23 cellular contexts compared by ENCODE assay signal in the genomic region with DNA sequence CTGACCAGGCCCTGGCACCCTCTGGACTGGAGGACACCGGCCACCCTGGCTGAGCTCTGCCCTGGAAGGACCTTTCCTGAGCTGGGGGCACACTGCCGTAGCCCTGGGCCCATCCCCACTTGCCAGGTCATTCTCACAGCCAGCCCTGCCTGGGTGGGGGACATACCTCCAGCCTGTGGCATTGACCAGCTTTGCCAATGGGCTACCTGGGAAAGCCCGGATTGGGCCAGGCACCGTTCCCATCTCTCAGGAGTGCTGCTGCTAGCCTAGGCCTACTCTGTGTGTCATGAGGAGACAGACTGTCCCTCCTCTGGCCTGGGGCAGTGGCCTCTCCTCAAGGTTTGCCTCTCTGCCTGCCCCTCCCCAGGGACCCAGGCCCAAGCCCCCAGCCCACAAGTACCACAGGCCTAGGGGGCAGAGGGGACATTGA. TPM values are rescaled to one million over a fixed set of nuclear protein-coding genes. Genes with fewer than 3 reads are reported as not detected.
DNase-seq lines count a peak whose midpoint lies in the region; ATAC-seq and TF ChIP-seq lines count a peak whose summit lies in the region.
"Had no signal": no experiment of that assay in that cellular context is flagged by ENCODE, and none has a peak within 500 bp of the region (broad histone marks: within the 10 kb centered on the region; RNA-seq: fewer than 3 reads in every experiment).

No MANE protein-coding gene starts in this region.

- DNase-seq in activated CD8-positive, alpha-beta memory T cell treated with anti-CD3 and anti-CD28 coated beads for 24 hours = peak; percentile 48
- DNase-seq in activated CD8-positive, alpha-beta memory T cell treated with anti-CD3 and anti-CD28 coated beads, Interleukin-2, amount 50 U/mL, for 4 hours = no peak
- peak; percentile 43 for DNase-seq in endodermal cell
- no peak for DNase-seq in mesenchymal stem cell
- no peak for DNase-seq in substantia nigra (lab: John Stamatoyannopoulos, UW)
- DNase-seq: activated naive CD4-positive, alpha-beta T cell treated with anti-CD3 and anti-CD28 coated beads for 36 hours; activated T-cell treated with anti-CD3 and anti-CD28 coated beads, Interleukin-2, amount 50 U/mL, for 1 hour; effector CD4-positive, alpha-beta T cell; HFFc6; naive thymus-derived CD4-positive, alpha-beta T cell; NCI-H1694; NCI-H69; RPMI8226; testis had no signal

- H2BK120ac ChIP-seq in mesenchymal stem cell (ENCODE audit: low read depth, low read length) = no peak overlapping the region

- H3K18ac ChIP-seq in mesenchymal stem cell (ENCODE audit: low read depth in 1 of 2, low read length in 2 of 2) = no peak overlapping the region

- peaks cover 1% of the 10 kb centered on the region for H3K79me1 ChIP-seq in mesenchymal stem cell (replicated peaks; ENCODE audit: low read length, poor library complexity, severe bottlenecking)

- no peak overlapping the region for H3K4me3 Mint-ChIP-seq in endodermal cell
- H3K4me3 Mint-ChIP-seq: activated naive CD4-positive, alpha-beta T cell treated with anti-CD3 and anti-CD28 coated beads for 36 hours; HFFc6; memory B cell; naive thymus-derived CD4-positive, alpha-beta T cell had no signal

- H2AK5ac ChIP-seq in mesenchymal stem cell (ENCODE audit: low read length, severe bottlenecking) = no peak overlapping the region

- no peaks in the 10 kb centered on the region for H3K27me3 Mint-ChIP-seq in endodermal cell (ENCODE audit: insufficient read depth)
- H3K27me3 Mint-ChIP-seq: memory B cell; naive thymus-derived CD4-positive, alpha-beta T cell had no signal

- no peaks in the 10 kb centered on the region for H3K9me3 Mint-ChIP-seq in endodermal cell
- H3K9me3 Mint-ChIP-seq: activated naive CD4-positive, alpha-beta T cell treated with anti-CD3 and anti-CD28 coated beads for 36 hours; HFFc6; memory B cell; naive thymus-derived CD4-positive, alpha-beta T cell had no signal

- no peak overlapping the region for H3K23ac ChIP-seq in mesenchymal stem cell (ENCODE audit: low read length in 2 of 2)

- WGBS in endodermal cell (ENCODE audit: insufficient coverage in 1 of 2, insufficient read length in 1 of 2), 2 experiments = 94 to 95% methylated on average over 2 to 4 of the region's 4 CpGs
- 98% methylated on average over 4 of the region's 4 CpGs for WGBS in mesenchymal stem cell

- no peaks in the 10 kb centered on the region for H3K4me1 Mint-ChIP-seq in endodermal cell

- no peak for TF ChIP-seq CTCF in endodermal cell (conservative IDR thresholded peaks at IDR 0.05)

- H4K91ac ChIP-seq in mesenchymal stem cell (ENCODE audit: low read length) = peak overlapping the region; percentile 28

- H3K4me2 ChIP-seq in mesenchymal stem cell (ENCODE audit: low read length, poor library complexity, severe bottlenecking) = no peak overlapping the region
- H3K4me2 ChIP-seq: KMS-11 had no signal

- no peak overlapping the region for H2BK5ac ChIP-seq in mesenchymal stem cell (ENCODE audit: low read depth, low read length, poor library complexity, severe bottlenecking)

- H3K9me3 ChIP-seq in endodermal cell (ENCODE audit: control insufficient read depth, low read length) = no peaks in the 10 kb centered on the region
- H3K9me3 ChIP-seq in mesenchymal stem cell (ENCODE audit: control insufficient read depth, low read length) = no peaks in the 10 kb centered on the region
- H3K9me3 ChIP-seq: pancreas, testis had no signal

- no peak overlapping the region for H3K27ac Mint-ChIP-seq in endodermal cell
- H3K27ac Mint-ChIP-seq: activated naive CD4-positive, alpha-beta T cell treated with anti-CD3 and anti-CD28 coated beads for 36 hours; HFFc6; memory B cell; naive thymus-derived CD4-positive, alpha-beta T cell had no signal

- no peaks in the 10 kb centered on the region for H3K4me1 ChIP-seq in endodermal cell (ENCODE audit: control insufficient read depth, insufficient read depth, low read length)
- H3K4me1 ChIP-seq in mesenchymal stem cell (ENCODE audit: control insufficient read depth, insufficient read depth, low read depth, low read length) = peaks cover 11% of the 10 kb centered on the region

- H4K8ac ChIP-seq in mesenchymal stem cell (ENCODE audit: low read length) = no peak overlapping the region

- H3K36me3 ChIP-seq in endodermal cell (ENCODE audit: control insufficient read depth, insufficient read depth, low read length) = no peaks in the 10 kb centered on the region
- H3K36me3 ChIP-seq in mesenchymal stem cell (ENCODE audit: control insufficient read depth in 1 of 2, insufficient read depth in 2 of 2, low read depth in 1 of 2, low read length in 2 of 2) = peaks cover 16 to 43% of the 10 kb centered on the region in 2 experiments

- no peak overlapping the region for H3K14ac ChIP-seq in mesenchymal stem cell (ENCODE audit: low read length in 2 of 2)

- H3K27me3 ChIP-seq in endodermal cell (ENCODE audit: control insufficient read depth, insufficient read depth, low read length, poor library complexity, severe bottlenecking) (no peaks in the 10 kb centered on the region), mesenchymal stem cell (ENCODE audit: control insufficient read depth in 1 of 2, insufficient read depth in 1 of 2, low read length in 2 of 2) (no peaks in the 10 kb centered on the region)
- H3K27me3 ChIP-seq: pancreas, testis had no signal

- H3K9ac ChIP-seq in endodermal cell (ENCODE audit: extremely low read depth, low read length, poor library complexity, severe bottlenecking) (no peak overlapping the region), mesenchymal stem cell (ENCODE audit: low read length) (no peak overlapping the region)
- H3K9ac ChIP-seq: KMS-11 had no signal

- no peak for ATAC-seq in HG02588 (IDR thresholded peaks at IDR 0.05; ENCODE audit: unreplicated experiment)
- ATAC-seq in HG03045 (IDR thresholded peaks at IDR 0.05; ENCODE audit: unreplicated experiment) = no peak
- ATAC-seq in GM19351 (IDR thresholded peaks at IDR 0.05; ENCODE audit: unreplicated experiment) = no peak
- ATAC-seq: esophagus mucosa; naive thymus-derived CD4-positive, alpha-beta T cell; SK-N-SH treated with all-trans-retinoic acid at 6 μM for 48 hours had no signal

- no peak overlapping the region for H2BK12ac ChIP-seq in mesenchymal stem cell (ENCODE audit: low read length in 2 of 2)

- H3K27ac ChIP-seq in endodermal cell (ENCODE audit: low read depth, low read length) = no peak overlapping the region
- no peak overlapping the region for H3K27ac ChIP-seq in mesenchymal stem cell (ENCODE audit: low read length, poor library complexity, severe bottlenecking)
- peak overlapping the region; percentile 78 for H3K27ac ChIP-seq in substantia nigra (ENCODE audit: low read depth, low read length, poor library complexity, severe bottlenecking)
- H3K27ac ChIP-seq: 22Rv1, KMS-11, testis had no signal

- H2BK15ac ChIP-seq in mesenchymal stem cell (ENCODE audit: low read depth, poor library complexity, severe bottlenecking) = no peak overlapping the region

- H3K4me3 ChIP-seq in endodermal cell (ENCODE audit: low read length) = no peak overlapping the region
- no peak overlapping the region for H3K4me3 ChIP-seq in mesenchymal stem cell (ENCODE audit: insufficient read depth in 1 of 2, low read depth in 1 of 2, low read length in 2 of 2)
- H3K4me3 ChIP-seq: pancreas, testis had no signal

- no peak overlapping the region for H2AFZ ChIP-seq in mesenchymal stem cell (ENCODE audit: low read depth, low read length)

- H3K4ac ChIP-seq in mesenchymal stem cell (ENCODE audit: low read depth in 1 of 2, low read length in 2 of 2) = no peak overlapping the region

- peaks cover 2% of the 10 kb centered on the region for H3K36me3 Mint-ChIP-seq in endodermal cell (ENCODE audit: low read depth)

RNA-seq across cellular contexts. Expression of gene COQ8A, which starts 40.0 kb away (rescaled TPM):
- total RNA-seq in endodermal cell = 10 to 100 TPM in 1 of 2 donors, 1 to 10 TPM in 1; 6.6 to 14.9 TPM
- polyA plus RNA-seq in endodermal cell (2013, experiment 1 of 2) = 13.1 TPM
- 10.1 TPM for polyA plus RNA-seq in endodermal cell (2013, experiment 2 of 2)
- 1.9 TPM for polyA plus RNA-seq in mesenchymal stem cell (2013, experiment 1 of 2)
- polyA plus RNA-seq in mesenchymal stem cell (2013, experiment 2 of 2) = 1.8 TPM

Comparison
In these comparisons a context has a peak if more than half of its experiments do, and no peak if none do; other contexts are left out.
1. DNase-seq: peak in activated CD8-positive, alpha-beta memory T cell treated with anti-CD3 and anti-CD28 coated beads for 24 hours (single experiment) and endodermal cell (single experiment); none in activated CD8-positive, alpha-beta memory T cell treated with anti-CD3 and anti-CD28 coated beads, Interleukin-2, amount 50 U/mL, for 4 hours (single experiment), mesenchymal stem cell (single experiment) and substantia nigra (0 of 49).